17 cellular contexts compared by ENCODE assay signal in the genomic region with DNA sequence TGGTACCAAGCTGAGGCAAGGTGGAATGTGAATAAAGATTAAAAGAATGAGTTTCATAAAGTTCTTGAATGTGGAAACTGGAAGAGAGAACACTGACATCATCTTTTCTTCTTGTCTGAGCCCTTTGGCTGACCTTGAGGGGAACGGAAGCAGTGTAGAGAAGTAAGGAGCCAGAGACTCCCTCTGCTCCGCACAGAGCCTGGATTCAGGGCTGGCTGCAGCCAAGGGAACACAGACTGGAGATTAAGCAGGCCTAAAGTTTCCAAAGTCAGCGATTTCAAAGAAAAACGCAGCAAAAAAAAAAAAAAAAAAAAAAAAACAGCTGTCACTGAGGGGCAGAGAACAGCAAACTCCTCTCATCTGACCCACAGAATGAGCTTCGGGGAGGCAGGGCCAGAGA. TPM values are rescaled to one million over a fixed set of nuclear protein-coding genes. Genes with fewer than 3 reads are reported as not detected.
DNase-seq lines count a peak whose midpoint lies in the region; ATAC-seq, FAIRE-seq and TF ChIP-seq lines count a peak whose summit lies in the region.
"Had no signal": no experiment of that assay in that cellular context is flagged by ENCODE, and none has a peak within 500 bp of the region (broad histone marks: within the 10 kb centered on the region; RNA-seq: fewer than 3 reads in every experiment).

No MANE protein-coding gene starts in this region.

- no peak overlapping the region for H2AFZ ChIP-seq in astrocyte (ENCODE audit: low read depth, low read length)

- DNase-seq in astrocyte (ENCODE audit: low read depth), result peak; percentile 4
- peak; percentile 13 to 56 for DNase-seq in heart right ventricle
- DNase-seq in mesothelial cell of epicardium (ENCODE audit: low spot score in 2 of 2, unreplicated experiment in 2 of 2), result no peak
- peak; percentile 74 for DNase-seq in sigmoid colon
- no peak for DNase-seq in tibial artery
- no peak for DNase-seq in AG08395 (ENCODE audit: low spot score)
- DNase-seq: GF-D8, NCI-H1092, NCI-H187, NCI-H446 had no signal

- H3K9me3 Mint-ChIP-seq in astrocyte (ENCODE audit: unreplicated experiment) (no peaks in the 10 kb centered on the region), mesothelial cell of epicardium (peaks cover 4% of the 10 kb centered on the region)

- no peak for FAIRE-seq in astrocyte (lab: Jason Lieb, UNC)
- FAIRE-seq: K562 had no signal

- H3K9me3 ChIP-seq in astrocyte (ENCODE audit: insufficient read depth, low read depth, low read length) (no peaks in the 10 kb centered on the region), heart right ventricle (peaks cover 0 to 6% (median 0%) of the 10 kb centered on the region in 11 donors), sigmoid colon (no peaks in the 10 kb centered on the region), tibial artery (no peaks in the 10 kb centered on the region)

- no peak overlapping the region for H3K27ac ChIP-seq in astrocyte (ENCODE audit: low read depth, low read length)
- peak overlapping the region in 1 of 10 donors; percentile 3 for H3K27ac ChIP-seq in heart right ventricle
- H3K27ac ChIP-seq in sigmoid colon, result peak overlapping the region in 2 of 4 donors; percentile 10 to 34
- H3K27ac ChIP-seq in tibial artery, result no peak overlapping the region
- H3K27ac ChIP-seq: BLaER1 treated with 17β-estradiol and CSF1 and Interleukin-3, amounts not matched to agents 10 nM and 100 nM; HL-60; RWPE1 had no signal

- TF ChIP-seq CTCF in astrocyte (IDR thresholded peaks at IDR 0.05; ENCODE audit: insufficient read depth, low read depth, low read length) (no peak), heart right ventricle (IDR thresholded peaks at IDR 0.05) (no peak), mesothelial cell of epicardium (IDR thresholded peaks at IDR 0.05; ENCODE audit: unreplicated experiment) (no peak), sigmoid colon (IDR thresholded peaks at IDR 0.05) (no peak), tibial artery (IDR thresholded peaks at IDR 0.05) (no peak)

- H3K27ac Mint-ChIP-seq in astrocyte (ENCODE audit: unreplicated experiment) (no peak overlapping the region), mesothelial cell of epicardium (peak overlapping the region; percentile 87)

- intact Hi-C loops in heart right ventricle (cut with DNase I), result no loop called here
- intact Hi-C loops in sigmoid colon (cut with DNase I), result no loop called here
- intact Hi-C loops in tibial artery (cut with DNase I; ENCODE audit: low total_unique reads), result no loop called here

- H3K4me3 ChIP-seq in astrocyte (ENCODE audit: insufficient read depth, low read depth, low read length), result no peak overlapping the region
- no peak overlapping the region for H3K4me3 ChIP-seq in heart right ventricle
- H3K4me3 ChIP-seq in sigmoid colon, result no peak overlapping the region
- H3K4me3 ChIP-seq in tibial artery, result no peak overlapping the region
- H3K4me3 ChIP-seq: BLaER1 treated with 17β-estradiol and CSF1 and Interleukin-3, amounts not matched to agents 10 nM and 100 nM; K562 had no signal

- H3K36me3 ChIP-seq in astrocyte (ENCODE audit: insufficient read depth, low read length), result no peaks in the 10 kb centered on the region
- no peaks in the 10 kb centered on the region for H3K36me3 ChIP-seq in heart right ventricle
- no peaks in the 10 kb centered on the region for H3K36me3 ChIP-seq in sigmoid colon
- H3K36me3 ChIP-seq in tibial artery, result no peaks in the 10 kb centered on the region
- H3K36me3 ChIP-seq: BLaER1 treated with 17β-estradiol and CSF1 and Interleukin-3, amounts not matched to agents 10 nM and 100 nM had no signal

- no peak overlapping the region for H3K4me2 ChIP-seq in astrocyte (ENCODE audit: low read length)
- H3K4me2 ChIP-seq: BLaER1 treated with 17β-estradiol and CSF1 and Interleukin-3, amounts not matched to agents 10 nM and 100 nM had no signal

- H3K9ac ChIP-seq in astrocyte (ENCODE audit: low read length), result no peak overlapping the region
- H3K9ac ChIP-seq: BLaER1 treated with 17β-estradiol and CSF1 and Interleukin-3, amounts not matched to agents 10 nM and 100 nM had no signal

- no peak for TF ChIP-seq EP300 in sigmoid colon (IDR thresholded peaks at IDR 0.05)

- H3K27me3 Mint-ChIP-seq in astrocyte (ENCODE audit: low read depth, unreplicated experiment) (peaks cover 7% of the 10 kb centered on the region), mesothelial cell of epicardium (ENCODE audit: low read depth) (peaks cover 16% of the 10 kb centered on the region)

- no peak for TF ChIP-seq POLR2A in sigmoid colon (IDR thresholded peaks at IDR 0.05)

- no peaks in the 10 kb centered on the region for H3K79me2 ChIP-seq in astrocyte (ENCODE audit: insufficient read depth, low read length)

- ATAC-seq in heart right ventricle (peak; percentile 79 to 98 (median 87)), HG03571 (IDR thresholded peaks at IDR 0.05; ENCODE audit: unreplicated experiment) (no peak)
- ATAC-seq: HCT116, K562 had no signal

- H3K4me1 ChIP-seq in astrocyte (ENCODE audit: insufficient read depth, low read length), result no peaks in the 10 kb centered on the region
- peaks cover 0 to 11% (median 0%) of the 10 kb centered on the region in 9 donors for H3K4me1 ChIP-seq in heart right ventricle
- H3K4me1 ChIP-seq in sigmoid colon, result no peaks in the 10 kb centered on the region
- no peaks in the 10 kb centered on the region for H3K4me1 ChIP-seq in tibial artery
- H3K4me1 ChIP-seq: BLaER1 treated with 17β-estradiol and CSF1 and Interleukin-3, amounts not matched to agents 10 nM and 100 nM had no signal

- 20 to 38% methylated on average over 5 of the region's 5 CpGs for WGBS in heart right ventricle, 2 donors
- 49 to 54% methylated on average over 5 of the region's 5 CpGs for WGBS in sigmoid colon, 2 donors

- H3K4me1 Mint-ChIP-seq in astrocyte (ENCODE audit: low read depth, unreplicated experiment) (no peaks in the 10 kb centered on the region), mesothelial cell of epicardium (peaks cover 6% of the 10 kb centered on the region)

- H3K4me3 Mint-ChIP-seq in astrocyte (ENCODE audit: unreplicated experiment) (no peak overlapping the region), mesothelial cell of epicardium (peak overlapping the region; percentile 32)

- H4K20me1 ChIP-seq in astrocyte (ENCODE audit: insufficient read depth, low read length), result no peaks in the 10 kb centered on the region
- H4K20me1 ChIP-seq: BLaER1 treated with 17β-estradiol and CSF1 and Interleukin-3, amounts not matched to agents 10 nM and 100 nM had no signal

- H3K36me3 Mint-ChIP-seq in astrocyte (ENCODE audit: low read depth, unreplicated experiment) (no peaks in the 10 kb centered on the region), mesothelial cell of epicardium (no peaks in the 10 kb centered on the region)

- H3K27me3 ChIP-seq in astrocyte (ENCODE audit: insufficient read depth, low read length) (no peaks in the 10 kb centered on the region), heart right ventricle (peaks cover 0 to 6% (median under 1%) of the 10 kb centered on the region in 7 donors), sigmoid colon (no peaks in the 10 kb centered on the region), tibial artery (no peaks in the 10 kb centered on the region)
- H3K27me3 ChIP-seq: BLaER1 treated with 17β-estradiol and CSF1 and Interleukin-3, amounts not matched to agents 10 nM and 100 nM had no signal

RNA-seq across cellular contexts. Expression of a gene that starts 19.3 kb away (rescaled TPM):
- total RNA-seq in astrocyte, result 0.16 and 0.46 TPM in 2 replicates
- total RNA-seq in heart right ventricle, result under 1 TPM in 4 of 10 donors, not detected in 6; 0.05 to 0.24 (median 0.09) TPM
- polyA plus RNA-seq in heart right ventricle, result under 1 TPM in 1 of 2 donors, not detected in 1; 0.01 TPM
- 0.09 to 0.23 TPM (median 0.13 TPM) in 3 replicates for total RNA-seq in mesothelial cell of epicardium
- 1 to 10 TPM; 1.1 to 2.9 (median 1.4) TPM for total RNA-seq in sigmoid colon
- under 1 TPM in 2 of 3 donors, not detected in 1; 0.31 to 0.60 TPM for polyA plus RNA-seq in sigmoid colon
- total RNA-seq: K562 had no signal
- polyA plus RNA-seq: AG04450, K562 had no signal

Comparison
In these comparisons a context has a peak if more than half of its experiments do, and no peak if none do; other contexts are left out.
1. DNase-seq: peak in astrocyte (single experiment), heart right ventricle (2 of 2) and sigmoid colon (single experiment); none in mesothelial cell of epicardium (0 of 2), tibial artery (0 of 2) and AG08395 (single experiment).